ENCODE assay signal across 8 cellular contexts in the genomic region with DNA sequence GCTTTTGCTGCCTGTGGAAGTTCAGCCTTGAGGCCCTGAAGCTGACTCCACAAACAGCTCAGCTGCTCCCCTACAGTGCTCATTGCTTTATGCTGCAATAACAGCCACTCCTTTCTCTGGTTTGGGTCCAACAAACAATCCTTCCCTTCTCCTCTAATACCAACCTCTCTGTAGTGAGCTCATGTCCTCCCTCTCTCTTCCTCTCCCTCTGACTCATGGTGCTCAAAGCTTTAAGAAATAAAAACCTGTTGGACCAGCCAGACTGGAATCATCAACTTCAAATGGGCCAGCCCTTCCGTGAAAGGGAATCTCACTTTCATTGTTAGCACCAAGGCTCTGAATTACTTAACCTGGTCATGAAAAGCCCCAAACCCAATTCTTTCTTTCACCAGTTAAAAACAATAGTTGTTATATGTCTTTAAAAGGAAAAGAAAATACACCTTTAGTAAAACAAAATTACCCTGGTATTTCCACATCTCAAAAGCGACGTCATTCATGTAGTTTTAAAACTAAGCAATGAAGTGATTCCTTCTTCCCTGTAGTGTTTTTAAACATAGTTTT.
DNase-seq lines count a peak whose midpoint lies in the region; ATAC-seq, FAIRE-seq and TF ChIP-seq lines count a peak whose summit lies in the region.

No MANE protein-coding gene starts in this region.

- H3K36me3 ChIP-seq in Karpas-422 (ENCODE audit: insufficient read depth, low read length) = no peaks in the 10 kb centered on the region
- no peaks in the 10 kb centered on the region for H3K36me3 ChIP-seq in keratinocyte (ENCODE audit: control insufficient read depth in 2 of 2, extremely low read depth in 1 of 2, insufficient read depth in 2 of 2, low read length in 2 of 2)
- H3K36me3 ChIP-seq in upper lobe of left lung = no peaks in the 10 kb centered on the region

- H3K9me3 ChIP-seq in A549 = no peaks in the 10 kb centered on the region
- H3K9me3 ChIP-seq in Karpas-422 (ENCODE audit: low read length) = no peaks in the 10 kb centered on the region
- H3K9me3 ChIP-seq in keratinocyte (ENCODE audit: control insufficient read depth, low read depth, low read length) = no peaks in the 10 kb centered on the region
- H3K9me3 ChIP-seq in upper lobe of left lung = no peaks in the 10 kb centered on the region

- H3K27ac ChIP-seq in A549 (peak overlapping the region in 1 of 2 experiments; percentile 1; a peak in 1 of 6 replicates), Karpas-422 (ENCODE audit: low read length) (no peak overlapping the region), keratinocyte (ENCODE audit: control insufficient read depth, insufficient read depth, low read length) (peak overlapping the region; percentile 97), upper lobe of left lung (peak overlapping the region; percentile 8 to 60 (median 54))

- H3K4me1 ChIP-seq in A549 (peaks cover 9% of the 10 kb centered on the region; the same call in 1 of the 3 replicates), Karpas-422 (ENCODE audit: low read length) (peaks cover 14% of the 10 kb centered on the region), keratinocyte (ENCODE audit: control insufficient read depth, extremely low read depth, insufficient read depth, low read length) (peaks cover 43% of the 10 kb centered on the region), upper lobe of left lung (peaks cover 0 to 12% (median 11%) of the 10 kb centered on the region in 4 donors)

- no peak for TF ChIP-seq EP300 in A549 (IDR thresholded peaks at IDR 0.05)
- TF ChIP-seq EP300 in upper lobe of left lung (IDR thresholded peaks at IDR 0.05) = peak in 1 of 4 donors; percentile 83

- H3K4me2 ChIP-seq in A549 (0 out of 3 replicates have a peak overlapping the region, but pooled peaks have one; percentile 1), Karpas-422 (ENCODE audit: low read depth, low read length, poor library complexity, severe bottlenecking) (no peak overlapping the region), keratinocyte (ENCODE audit: control insufficient read depth, extremely low read depth, insufficient read depth, low read depth, low read length) (peak overlapping the region; percentile 82)

- WGBS in A549 (ENCODE audit: missing lambda C conversion rate) = 78% methylated on average over 3 of the region's 3 CpGs
- 51% methylated on average over 3 of the region's 3 CpGs for WGBS in upper lobe of left lung, 2 donors

- H3K4me3 Mint-ChIP-seq in activated naive CD8-positive, alpha-beta T cell treated with anti-CD3 and anti-CD28 coated beads, Interleukin-2, amount 50 U/mL, for 24 hours = peak overlapping the region; percentile 58

- H3K9me2 ChIP-seq in Karpas-422 (replicated peaks; ENCODE audit: insufficient read depth, low read length) = no peaks in the 10 kb centered on the region

- peak overlapping the region; percentile 97 for H3K27ac Mint-ChIP-seq in activated naive CD8-positive, alpha-beta T cell treated with anti-CD3 and anti-CD28 coated beads, Interleukin-2, amount 50 U/mL, for 24 hours

- H3K27me3 ChIP-seq in Karpas-422 (ENCODE audit: low read length) (no peaks in the 10 kb centered on the region), keratinocyte (ENCODE audit: control insufficient read depth, extremely low read depth, insufficient read depth, low read length) (no peaks in the 10 kb centered on the region), upper lobe of left lung (no peaks in the 10 kb centered on the region)

- dilution Hi-C loops in keratinocyte (cut with MboI; ENCODE audit: extremely low pct_ligation_motif_present, low sequenced_read_pairs) = no loop called here

- TF ChIP-seq RAD21 in A549 (conservative IDR thresholded peaks at IDR 0.05 in 1 of 2, IDR thresholded peaks at IDR 0.05 in 1 of 2) = no peak

- CTCF ChIA-PET in A549 (lab: Yijun Ruan, JAX) = interaction anchor here (0.6 to 1.7 kb wide), 2 partner anchors 12 to 163 kb away, joined by 3 read pairs; no protein-coding TSS in a partner anchor

- no peaks in the 10 kb centered on the region for H3K27me3 Mint-ChIP-seq in activated naive CD8-positive, alpha-beta T cell treated with anti-CD3 and anti-CD28 coated beads, Interleukin-2, amount 50 U/mL, for 24 hours

- peaks cover 7% of the 10 kb centered on the region for H3K36me3 Mint-ChIP-seq in activated naive CD8-positive, alpha-beta T cell treated with anti-CD3 and anti-CD28 coated beads, Interleukin-2, amount 50 U/mL, for 24 hours (ENCODE audit: low read depth)

- H3K4me3 ChIP-seq in A549 (no peak overlapping the region), Karpas-422 (ENCODE audit: low read length) (no peak overlapping the region), keratinocyte (ENCODE audit: control insufficient read depth in 2 of 3, extremely low read depth in 1 of 3, insufficient read depth in 2 of 3, low read depth in 1 of 3, low read length in 3 of 3) (peak overlapping the region in 2 of 3 experiments; percentile 37 to 52), upper lobe of left lung (no peak overlapping the region)

- TF ChIP-seq CTCF in A549 (IDR thresholded peaks at IDR 0.05) (no peak), keratinocyte (optimal IDR thresholded peaks at IDR 0.05 in 1 of 3, IDR thresholded peaks at IDR 0.05 in 1 of 3, conservative IDR thresholded peaks at IDR 0.05 in 1 of 3; ENCODE audit: extremely low read depth in 1 of 3, insufficient read depth in 2 of 3, low read length in 3 of 3) (peak in 1 of 3 experiments; percentile 27), upper lobe of left lung (IDR thresholded peaks at IDR 0.05) (no peak)

- H3K4me1 Mint-ChIP-seq in activated naive CD8-positive, alpha-beta T cell treated with anti-CD3 and anti-CD28 coated beads, Interleukin-2, amount 50 U/mL, for 24 hours = peaks cover 54% of the 10 kb centered on the region

- DNase-seq in A549 (ENCODE audit: low read depth in 1 of 2, low spot score in 1 of 2) (peak in 1 of 2 experiments; percentile 32), Karpas-422 (no peak), keratinocyte (ENCODE audit: low read depth, low spot score) (peak; percentile 90), upper lobe of left lung (peak in 1 of 2 donors; percentile 54), NCI-H446 treated with DMSO at 0.1 percent for 48 hours (lab: John Stamatoyannopoulos, UW) (no peak), DMS 273 treated with DMSO at 0.1 percent for 48 hours (lab: John Stamatoyannopoulos, UW) (no peak)
- peak; percentile 18 for DNase-seq in activated naive CD8-positive, alpha-beta T cell treated with anti-CD3 and anti-CD28 coated beads, Interleukin-2, amount 50 U/mL, for 24 hours

- TF ChIP-seq POLR2A in A549 (IDR thresholded peaks at IDR 0.05; ENCODE audit: low read length) = no peak
- no peak for TF ChIP-seq POLR2A in upper lobe of left lung (IDR thresholded peaks at IDR 0.05)

- H3K79me2 ChIP-seq in Karpas-422 (ENCODE audit: low read length) (no peaks in the 10 kb centered on the region), keratinocyte (ENCODE audit: control insufficient read depth, insufficient read depth, low read length) (no peaks in the 10 kb centered on the region)

- FAIRE-seq in A549 (lab: Jason Lieb, UNC) (no peak), keratinocyte (lab: Jason Lieb, UNC) (peak; percentile 89)

- H3K9me3 Mint-ChIP-seq in activated naive CD8-positive, alpha-beta T cell treated with anti-CD3 and anti-CD28 coated beads, Interleukin-2, amount 50 U/mL, for 24 hours = peaks cover 4% of the 10 kb centered on the region

- ATAC-seq in A549 = peak; percentile 50 to 57; a peak in 4 of 6 replicates
- peak; percentile 62 for ATAC-seq in GM19023 (IDR thresholded peaks at IDR 0.05; ENCODE audit: unreplicated experiment)
- peak; percentile 71 for ATAC-seq in activated naive CD8-positive, alpha-beta T cell treated with anti-CD3 and anti-CD28 coated beads, Interleukin-2, amount 50 U/mL, for 24 hours
- ATAC-seq in upper lobe of left lung (ENCODE audit: low FRiP score in 2 of 2) = peak; percentile 86 to 96

- no peaks in the 10 kb centered on the region for H3K9me1 ChIP-seq in keratinocyte (ENCODE audit: control insufficient read depth, extremely low read depth, insufficient read depth, low read length)

- no peak overlapping the region for H3K9ac ChIP-seq in Karpas-422 (ENCODE audit: low read length)
- peak overlapping the region; percentile 73 for H3K9ac ChIP-seq in keratinocyte (ENCODE audit: control insufficient read depth, extremely low read depth, insufficient read depth, low read length)

- H4K20me1 ChIP-seq in Karpas-422 (ENCODE audit: insufficient read depth, low read depth, low read length) = no peaks in the 10 kb centered on the region
- H4K20me1 ChIP-seq in keratinocyte (ENCODE audit: control insufficient read depth, extremely low read depth, insufficient read depth, low read length) = no peaks in the 10 kb centered on the region

- H2AFZ ChIP-seq in Karpas-422 (ENCODE audit: low read length) = 0 out of 2 replicates have a peak overlapping the region, but pooled peaks have one; percentile 1
- peak overlapping the region; percentile 4 for H2AFZ ChIP-seq in keratinocyte (ENCODE audit: control insufficient read depth, low read length)

- POLR2A ChIA-PET in A549 (lab: Yijun Ruan, JAX) = interaction anchor here (1.6 kb wide), 1 partner anchor 126 kb away, joined by 12 read pairs; the partner anchor contains the start of gene DUSP6

TF ChIP-seq in A549, 52 proteins besides CTCF, POLR2A, EP300 and RAD21:
- no peak for TF ChIP-seq FOSL2 (IDR thresholded peaks at IDR 0.05)
- 0 out of 2 replicates have a peak, but pooled peaks have one; percentile 2 for TF ChIP-seq FOSL2 (CRISPR knock-in tag; IDR thresholded peaks at IDR 0.05)
- no peak for TF ChIP-seq PHF8 (IDR thresholded peaks at IDR 0.05; ENCODE audit: borderline replicate concordance, low read depth)

Comparison
In these comparisons a context has a peak if more than half of its experiments do, and no peak if none do; other contexts are left out.
1. DNase-seq: peak in activated naive CD8-positive, alpha-beta T cell treated with anti-CD3 and anti-CD28 coated beads, Interleukin-2, amount 50 U/mL, for 24 hours (single experiment) and keratinocyte (single experiment); none in Karpas-422 (single experiment), NCI-H446 treated with DMSO at 0.1 percent for 48 hours (single experiment) and DMS 273 treated with DMSO at 0.1 percent for 48 hours (single experiment).
2. H3K4me3 ChIP-seq: peak in keratinocyte (2 of 3); none in A549 (single experiment), Karpas-422 (single experiment) and upper lobe of left lung (0 of 4).
3. Peak in every context shown above with its lines, with median percentiles within 50 percentile points of each other: ATAC-seq.